8 cellular contexts compared by ENCODE assay signal in genomic region chr2:70871398-70872211, GRCh38. TPM values are rescaled to one million over a fixed set of nuclear protein-coding genes. Genes with fewer than 3 reads are reported as not detected.
DNase-seq lines count a peak whose midpoint lies in the region; ATAC-seq, FAIRE-seq and TF ChIP-seq lines count a peak whose summit lies in the region.

No MANE protein-coding gene starts in this region.

- peak overlapping the region; percentile 42 for H3K4me3 Mint-ChIP-seq in activated T-cell treated with anti-CD3 and anti-CD28 coated beads, Interleukin-2, amount 50 U/mL, for 24 hours
- H3K4me3 Mint-ChIP-seq in natural killer cell treated with Interleukin-12 subunit alpha and Interleukin-12 subunit beta and Interleukin-15 and Interleukin-18, amount 100 ng/mL, for 72 hours, result peak overlapping the region; percentile 66
- no peak overlapping the region for H3K4me3 Mint-ChIP-seq in stimulated activated memory B cell treated with anti-CD40 and anti-IgM and Interleukin-4, amounts not matched to agents 10 μg/mL and 1 μg/mL and 100 μg/mL, for 72 hours

- no peak overlapping the region for H3K27ac Mint-ChIP-seq in activated T-cell treated with anti-CD3 and anti-CD28 coated beads, Interleukin-2, amount 50 U/mL, for 24 hours
- H3K27ac Mint-ChIP-seq in natural killer cell treated with Interleukin-12 subunit alpha and Interleukin-12 subunit beta and Interleukin-15 and Interleukin-18, amount 100 ng/mL, for 72 hours, result peak overlapping the region; percentile 50 to 69
- no peak overlapping the region for H3K27ac Mint-ChIP-seq in stimulated activated memory B cell treated with anti-CD40 and anti-IgM and Interleukin-4, amounts not matched to agents 10 μg/mL and 1 μg/mL and 100 μg/mL, for 72 hours

- no peaks in the 10 kb centered on the region for H3K9me3 Mint-ChIP-seq in activated T-cell treated with anti-CD3 and anti-CD28 coated beads, Interleukin-2, amount 50 U/mL, for 24 hours
- H3K9me3 Mint-ChIP-seq in natural killer cell treated with Interleukin-12 subunit alpha and Interleukin-12 subunit beta and Interleukin-15 and Interleukin-18, amount 100 ng/mL, for 72 hours, result no peaks in the 10 kb centered on the region
- H3K9me3 Mint-ChIP-seq in stimulated activated memory B cell treated with anti-CD40 and anti-IgM and Interleukin-4, amounts not matched to agents 10 μg/mL and 1 μg/mL and 100 μg/mL, for 72 hours, result no peaks in the 10 kb centered on the region

- POLR2A ChIA-PET in BJ (lab: Charles Lee), result interaction anchor here (0.6 kb wide), 1 partner anchor 801 kb away, joined by 3 read pairs; no protein-coding TSS in a partner anchor

- H3K27me3 ChIP-seq in BJ (ENCODE audit: control insufficient read depth, insufficient read depth, low read length), result peaks cover 12% of the 10 kb centered on the region

- CTCF ChIA-PET in BJ (lab: Yijun Ruan, JAX), result interaction anchor here (0.6 to 17.9 kb wide), 39 partner anchors 7 to 567 kb away, joined by 3 to 327 read pairs (median 6); partner anchors contain the start of genes ANKRD53 and NAGK

- FAIRE-seq in RCC 7860 (lab: Jason Lieb, UNC), result no peak

- H3K36me3 Mint-ChIP-seq in activated T-cell treated with anti-CD3 and anti-CD28 coated beads, Interleukin-2, amount 50 U/mL, for 24 hours (ENCODE audit: low read depth), result no peaks in the 10 kb centered on the region
- peaks cover 6% of the 10 kb centered on the region for H3K36me3 Mint-ChIP-seq in natural killer cell treated with Interleukin-12 subunit alpha and Interleukin-12 subunit beta and Interleukin-15 and Interleukin-18, amount 100 ng/mL, for 72 hours
- H3K36me3 Mint-ChIP-seq in stimulated activated memory B cell treated with anti-CD40 and anti-IgM and Interleukin-4, amounts not matched to agents 10 μg/mL and 1 μg/mL and 100 μg/mL, for 72 hours, result no peaks in the 10 kb centered on the region

- TF ChIP-seq CTCF in BJ (IDR thresholded peaks at IDR 0.05; ENCODE audit: insufficient read depth, low read depth, low read length) (peak; percentile 95), GM20000 (IDR thresholded peaks at IDR 0.05; ENCODE audit: extremely low read depth, missing control alignments) (peak; percentile 80)

- H3K27me3 Mint-ChIP-seq in activated T-cell treated with anti-CD3 and anti-CD28 coated beads, Interleukin-2, amount 50 U/mL, for 24 hours, result peaks cover 58% of the 10 kb centered on the region
- peaks cover 7 to 9% of the 10 kb centered on the region in 2 donors for H3K27me3 Mint-ChIP-seq in natural killer cell treated with Interleukin-12 subunit alpha and Interleukin-12 subunit beta and Interleukin-15 and Interleukin-18, amount 100 ng/mL, for 72 hours
- peaks cover 63% of the 10 kb centered on the region for H3K27me3 Mint-ChIP-seq in stimulated activated memory B cell treated with anti-CD40 and anti-IgM and Interleukin-4, amounts not matched to agents 10 μg/mL and 1 μg/mL and 100 μg/mL, for 72 hours

- no peaks in the 10 kb centered on the region for H3K36me3 ChIP-seq in BJ (ENCODE audit: control insufficient read depth, insufficient read depth, low read length)

- ATAC-seq in esophagus mucosa, result peak; percentile 94
- ATAC-seq in natural killer cell treated with Interleukin-12 subunit alpha and Interleukin-12 subunit beta and Interleukin-15 and Interleukin-18, amount 100 ng/mL, for 72 hours, result peak; percentile 97
- ATAC-seq in stimulated activated memory B cell treated with anti-CD40 and anti-IgM and Interleukin-4, amounts not matched to agents 10 μg/mL and 1 μg/mL and 100 μg/mL, for 72 hours, result peak; percentile 81

- peaks cover 6% of the 10 kb centered on the region for H3K4me1 Mint-ChIP-seq in activated T-cell treated with anti-CD3 and anti-CD28 coated beads, Interleukin-2, amount 50 U/mL, for 24 hours (ENCODE audit: low read depth)
- peaks cover 20 to 27% of the 10 kb centered on the region in 2 donors for H3K4me1 Mint-ChIP-seq in natural killer cell treated with Interleukin-12 subunit alpha and Interleukin-12 subunit beta and Interleukin-15 and Interleukin-18, amount 100 ng/mL, for 72 hours (ENCODE audit: low read depth in 2 of 2)
- peaks cover 9% of the 10 kb centered on the region for H3K4me1 Mint-ChIP-seq in stimulated activated memory B cell treated with anti-CD40 and anti-IgM and Interleukin-4, amounts not matched to agents 10 μg/mL and 1 μg/mL and 100 μg/mL, for 72 hours

- DNase-seq in BJ (ENCODE audit: low read depth), result no peak
- DNase-seq in GM20000 (ENCODE audit: low spot score), result peak; percentile 79
- peak; percentile 63 for DNase-seq in LHCN-M2 (ENCODE audit: low read depth)
- DNase-seq in RCC 7860 (ENCODE audit: low spot score), result peak; percentile 50
- DNase-seq in activated T-cell treated with anti-CD3 and anti-CD28 coated beads, Interleukin-2, amount 50 U/mL, for 24 hours, result peak; percentile 88
- DNase-seq in natural killer cell treated with Interleukin-12 subunit alpha and Interleukin-12 subunit beta and Interleukin-15 and Interleukin-18, amount 100 ng/mL, for 72 hours (ENCODE audit: low spot score), result peak; percentile 93

- no peak overlapping the region for H3K4me3 ChIP-seq in BJ (ENCODE audit: low read depth, low read length)

RNA-seq across cellular contexts. Expression of gene VAX2, which starts 28.8 kb away (rescaled TPM):
- 0.72 and 0.94 TPM in 2 replicates for polyA plus RNA-seq in BJ (2011; rRNA removed)
- 0.57 TPM in 1 of 2 replicates, not detected in the other for polyA minus RNA-seq in BJ (2011; rRNA and poly(A)+ RNA removed)
- total RNA-seq in LHCN-M2 (2014; rRNA removed) (5.4 and 9.8 TPM in 2 replicates), esophagus mucosa (0.76 TPM)
- 4.7 TPM for polyA plus RNA-seq in LHCN-M2 (2012)
- 10 to 100 TPM in 1 of 2 donors, 1 to 10 TPM in 1; 8.4 to 15.8 TPM for total RNA-seq in natural killer cell treated with Interleukin-12 subunit alpha and Interleukin-12 subunit beta and Interleukin-15 and Interleukin-18, amount 100 ng/mL, for 72 hours

RNA-seq across cellular contexts. Expression of gene CD207, which starts 36.0 kb away (rescaled TPM):
- not detected in 2 replicates for polyA plus RNA-seq in BJ (2011; rRNA removed)
- polyA minus RNA-seq in BJ (2011; rRNA and poly(A)+ RNA removed), result not detected in 2 replicates
- not detected in 2 replicates for total RNA-seq in LHCN-M2 (2014; rRNA removed)
- polyA plus RNA-seq in LHCN-M2 (2012), result not detected
- total RNA-seq in esophagus mucosa, result not detected
- total RNA-seq in natural killer cell treated with Interleukin-12 subunit alpha and Interleukin-12 subunit beta and Interleukin-15 and Interleukin-18, amount 100 ng/mL, for 72 hours, result 1 to 10 TPM; 1.1 to 1.8 TPM

RNA-seq across cellular contexts. Expression of gene CLEC4F, which starts 51.2 kb away (rescaled TPM):
- not detected in 2 replicates for polyA plus RNA-seq in BJ (2011; rRNA removed)
- not detected in 2 replicates for polyA minus RNA-seq in BJ (2011; rRNA and poly(A)+ RNA removed)
- total RNA-seq in LHCN-M2 (2014; rRNA removed) (not detected in 2 replicates), esophagus mucosa (not detected)
- polyA plus RNA-seq in LHCN-M2 (2012), result not detected
- total RNA-seq in natural killer cell treated with Interleukin-12 subunit alpha and Interleukin-12 subunit beta and Interleukin-15 and Interleukin-18, amount 100 ng/mL, for 72 hours, result 10 to 100 TPM in 1 of 2 donors, 1 to 10 TPM in 1; 8.9 to 23.5 TPM

Comparison
In these comparisons a context has a peak if more than half of its experiments do, and no peak if none do; other contexts are left out.
1. H3K27ac Mint-ChIP-seq: peak in natural killer cell treated with Interleukin-12 subunit alpha and Interleukin-12 subunit beta and Interleukin-15 and Interleukin-18, amount 100 ng/mL, for 72 hours (2 of 2); none in activated T-cell treated with anti-CD3 and anti-CD28 coated beads, Interleukin-2, amount 50 U/mL, for 24 hours (single experiment) and stimulated activated memory B cell treated with anti-CD40 and anti-IgM and Interleukin-4, amounts not matched to agents 10 μg/mL and 1 μg/mL and 100 μg/mL, for 72 hours (single experiment).
2. Peak in every context shown above with its lines, with median percentiles within 50 percentile points of each other: ATAC-seq.